ENCODE assay signal across 27 cellular contexts in genomic region chr2:193808877-193809276, GRCh38.
DNase-seq lines count a peak whose midpoint lies in the region; ATAC-seq, FAIRE-seq and TF ChIP-seq lines count a peak whose summit lies in the region.
"Had no signal": no experiment of that assay in that cellular context is flagged by ENCODE, and none has a peak within 500 bp of the region (broad histone marks: within the 10 kb centered on the region; RNA-seq: fewer than 3 reads in every experiment).

No MANE protein-coding gene starts in this region.

- TF ChIP-seq POLR2A in breast epithelium (IDR thresholded peaks at IDR 0.05), result no peak

- H3K79me2 ChIP-seq in mammary epithelial cell (ENCODE audit: insufficient read depth, low read length), result no peaks in the 10 kb centered on the region

- CTCF ChIA-PET in mammary epithelial cell (lab: Charles Lee; ENCODE audit: low non-redundant PET), result no interaction called here

- no peaks in the 10 kb centered on the region for H4K20me1 ChIP-seq in mammary epithelial cell (ENCODE audit: insufficient read depth, low read length)
- H4K20me1 ChIP-seq: BLaER1 treated with 17β-estradiol and CSF1 and Interleukin-3, amounts not matched to agents 10 nM and 100 nM had no signal

- dilution Hi-C loops in mammary epithelial cell (cut with HindIII; ENCODE audit: low sequenced_read_pairs), result no loop called here

- WGBS in mammary epithelial cell (ENCODE audit: low coverage, missing lambda C conversion rate), result 100% methylated on average over 1 of the region's 1 CpG
- 80 to 88% (median 84%) methylated on average over 1 of the region's 1 CpG for WGBS in small intestine, 3 donors

- no peak overlapping the region for H3K4me2 ChIP-seq in mammary epithelial cell (ENCODE audit: insufficient read depth, low read depth, low read length)
- H3K4me2 ChIP-seq: A549; BLaER1 treated with 17β-estradiol and CSF1 and Interleukin-3, amounts not matched to agents 10 nM and 100 nM had no signal

- no peaks in the 10 kb centered on the region for H3K27me3 ChIP-seq in mammary epithelial cell (ENCODE audit: insufficient read depth, low read length)
- H3K27me3 ChIP-seq in breast epithelium, result no peaks in the 10 kb centered on the region
- H3K27me3 ChIP-seq in bronchial epithelial cell (ENCODE audit: control insufficient read depth, insufficient read depth, low read length), result no peaks in the 10 kb centered on the region
- no peaks in the 10 kb centered on the region for H3K27me3 ChIP-seq in small intestine (ENCODE audit: control insufficient read depth in 2 of 2, insufficient read depth in 2 of 2, low read length in 2 of 2)
- H3K27me3 ChIP-seq: BLaER1 treated with 17β-estradiol and CSF1 and Interleukin-3, amounts not matched to agents 10 nM and 100 nM had no signal

- H2AFZ ChIP-seq in mammary epithelial cell (ENCODE audit: low read depth, low read length), result no peak overlapping the region

- no peak overlapping the region for H3K4me3 ChIP-seq in mammary epithelial cell (replicated peaks in 1 of 3; ENCODE audit: insufficient read depth in 1 of 3, low read depth in 2 of 3, low read length in 3 of 3)
- no peak overlapping the region for H3K4me3 ChIP-seq in breast epithelium
- H3K4me3 ChIP-seq in bronchial epithelial cell (ENCODE audit: low read depth, low read length), result no peak overlapping the region
- H3K4me3 ChIP-seq in epithelial cell of esophagus (ENCODE audit: low read length), result no peak overlapping the region
- no peak overlapping the region for H3K4me3 ChIP-seq in small intestine (ENCODE audit: low read depth in 1 of 2, low read length in 2 of 2)
- H3K4me3 ChIP-seq: A549; BLaER1 treated with 17β-estradiol and CSF1 and Interleukin-3, amounts not matched to agents 10 nM and 100 nM; GM12878 had no signal

- H3K27ac ChIP-seq in mammary epithelial cell (ENCODE audit: insufficient read depth, low read depth, low read length), result no peak overlapping the region
- H3K27ac ChIP-seq in breast epithelium, result no peak overlapping the region
- no peak overlapping the region for H3K27ac ChIP-seq in small intestine (ENCODE audit: low read depth in 1 of 2, low read length in 1 of 2)
- H3K27ac ChIP-seq: 22Rv1; A549; BLaER1 treated with 17β-estradiol and CSF1 and Interleukin-3, amounts not matched to agents 10 nM and 100 nM; C4-2B had no signal

- no peak for TF ChIP-seq CTCF in mammary epithelial cell (conservative IDR thresholded peaks at IDR 0.05 in 1 of 2, IDR thresholded peaks at IDR 0.05 in 1 of 2; ENCODE audit: extremely low read depth in 1 of 2, insufficient read depth in 1 of 2, low read depth in 1 of 2, low read length in 2 of 2)
- TF ChIP-seq CTCF in breast epithelium (IDR thresholded peaks at IDR 0.05), result no peak
- no peak for TF ChIP-seq CTCF in bronchial epithelial cell (IDR thresholded peaks at IDR 0.05; ENCODE audit: insufficient read depth, low read length, severe bottlenecking)
- TF ChIP-seq CTCF in epithelial cell of esophagus (IDR thresholded peaks at IDR 0.05; ENCODE audit: insufficient read depth, low read depth, low read length, missing control alignments), result no peak
- no peak for TF ChIP-seq CTCF in omental fat pad (IDR thresholded peaks at IDR 0.05)

- FAIRE-seq in bronchial epithelial cell (lab: Jason Lieb, UNC) (no peak), small intestine (lab: Jason Lieb, UNC) (peak; percentile 59)
- FAIRE-seq: A549, GM12878, GM12892, GM18507 had no signal

- H3K4me1 ChIP-seq in mammary epithelial cell (ENCODE audit: insufficient read depth, low read length), result no peaks in the 10 kb centered on the region
- no peaks in the 10 kb centered on the region for H3K4me1 ChIP-seq in breast epithelium
- H3K4me1 ChIP-seq in small intestine (ENCODE audit: control insufficient read depth in 2 of 2, insufficient read depth in 1 of 2, low read depth in 1 of 2, low read length in 1 of 2), result no peaks in the 10 kb centered on the region
- H3K4me1 ChIP-seq: A549; BLaER1 treated with 17β-estradiol and CSF1 and Interleukin-3, amounts not matched to agents 10 nM and 100 nM had no signal

- intact Hi-C loops in mammary epithelial cell (cut with micrococcal nuclease), result no loop called here
- intact Hi-C loops in breast epithelium (cut with DNase I; ENCODE audit: low total_unique reads), result no loop called here

- H3K9me3 ChIP-seq in mammary epithelial cell (replicated peaks; ENCODE audit: insufficient read depth, low read length) (no peaks in the 10 kb centered on the region), breast epithelium (no peaks in the 10 kb centered on the region), small intestine (ENCODE audit: control insufficient read depth, low read depth) (no peaks in the 10 kb centered on the region)
- H3K9me3 ChIP-seq: A549; BLaER1 treated with 17β-estradiol and CSF1 and Interleukin-3, amounts not matched to agents 10 nM and 100 nM had no signal

- no TSS peak for BruUV-seq in mammary epithelial cell (replicated peaks; lab: Mats Ljungman, UMichigan)

- no peaks in the 10 kb centered on the region for H3K36me3 ChIP-seq in mammary epithelial cell (ENCODE audit: insufficient read depth, low read length)
- H3K36me3 ChIP-seq in breast epithelium, result no peaks in the 10 kb centered on the region
- H3K36me3 ChIP-seq in bronchial epithelial cell (ENCODE audit: control insufficient read depth, insufficient read depth, low read length), result no peaks in the 10 kb centered on the region
- no peaks in the 10 kb centered on the region for H3K36me3 ChIP-seq in small intestine (ENCODE audit: control insufficient read depth in 2 of 2, insufficient read depth in 2 of 2, low read length in 2 of 2)
- H3K36me3 ChIP-seq: BLaER1 treated with 17β-estradiol and CSF1 and Interleukin-3, amounts not matched to agents 10 nM and 100 nM had no signal

- peak; percentile 28 for DNase-seq in mammary epithelial cell
- DNase-seq in breast epithelium (ENCODE audit: low spot score in 2 of 2), result no peak
- peak; percentile 7 for DNase-seq in bronchial epithelial cell (ENCODE audit: low read depth)
- DNase-seq in epithelial cell of esophagus (ENCODE audit: low read depth), result peak; percentile 52
- DNase-seq in small intestine, result no peak
- no peak for DNase-seq in omental fat pad (ENCODE audit: low spot score)
- DNase-seq in stimulated activated naive CD4-positive, alpha-beta T cell (lab: John Stamatoyannopoulos, UW), result no peak
- no peak for DNase-seq in middle frontal gyrus (ENCODE audit: extremely low spot score, low spot score)
- DNase-seq: AML-193; CD4-positive, alpha-beta memory T cell; CD4-positive, CD25-positive, alpha-beta regulatory T cell; CD8-positive, alpha-beta memory T cell; COR-L47; DMS 273 treated with DMSO at 0.1 percent for 48 hours; DMS153; DMS53; DMS79; DND-41; EL; GDM1 had no signal

- in situ Hi-C loops in mammary epithelial cell (cut with MboI; ENCODE audit: low sequenced_read_pairs in 2 of 2), result no loop called here

- H3K9ac ChIP-seq in mammary epithelial cell (ENCODE audit: insufficient read depth, low read length), result no peak overlapping the region
- H3K9ac ChIP-seq: BLaER1 treated with 17β-estradiol and CSF1 and Interleukin-3, amounts not matched to agents 10 nM and 100 nM had no signal

- no peak for ATAC-seq in omental fat pad (ENCODE audit: low FRiP score)
- ATAC-seq: A549, GM12878 had no signal

Comparison
In these comparisons a context has a peak if more than half of its experiments do, and no peak if none do; other contexts are left out.
1. DNase-seq: peak in mammary epithelial cell (single experiment), bronchial epithelial cell (single experiment) and epithelial cell of esophagus (single experiment); none in breast epithelium (0 of 2), small intestine (single experiment), omental fat pad (single experiment), stimulated activated naive CD4-positive, alpha-beta T cell (0 of 6) and middle frontal gyrus (single experiment).